ENCODE assay signal across 8 cellular contexts in genomic region chr1:88800382-88801051, GRCh38.
DNase-seq lines count a peak whose midpoint lies in the region; ATAC-seq and TF ChIP-seq lines count a peak whose summit lies in the region.

No MANE protein-coding gene starts in this region.

- DNase-seq in activated CD4-positive, CD25-positive, alpha-beta regulatory T cell treated with anti-CD3 and anti-CD28 coated beads, Interleukin-2, amount 50 U/mL, for 16 hours (ENCODE audit: low read depth, low spot score) = peak; percentile 32
- no peak for DNase-seq in activated CD4-positive, CD25-positive, alpha-beta regulatory T cell treated with anti-CD3 and anti-CD28 coated beads, Interleukin-2, amount 50 U/mL, for 72 hours
- DNase-seq in Panc1 (ENCODE audit: low read depth, low spot score) (peak; percentile 15), medulla oblongata (ENCODE audit: extremely low spot score) (peak; percentile 43), hippocampal formation (lab: John Stamatoyannopoulos, UW) (no peak), NCI-H146 (lab: John Stamatoyannopoulos, UW) (no peak)
- peak; percentile 29 for DNase-seq in central memory CD4-positive, alpha-beta T cell

- in situ Hi-C loops in Panc1 (cut with HindIII; ENCODE audit: low pct_unique_long_range_greater_than_20kb, low sequenced_read_pairs) = no loop called here

- no peak overlapping the region for H3K4me3 ChIP-seq in Panc1 (ENCODE audit: low read depth in 2 of 2, low read length in 2 of 2)

- no TSS peak for BruUV-seq in Panc1 (replicated peaks; lab: Mats Ljungman, UMichigan)

- H3K36me3 ChIP-seq in Panc1 (ENCODE audit: control insufficient read depth, insufficient read depth, low read length) = peaks cover 11% of the 10 kb centered on the region; the same call in 1 of the 2 replicates

- intact Hi-C loops in Panc1 (cut with micrococcal nuclease; ENCODE audit: unreplicated experiment) = loop anchor here (5.0 to 10.0 kb wide), 2 partner anchors 74 to 618 kb away; no protein-coding TSS in a partner anchor

- ATAC-seq in Panc1 (peak; percentile 84), GM18505 (IDR thresholded peaks at IDR 0.05; ENCODE audit: unreplicated experiment) (no peak)

- CTCF ChIA-PET in Panc1 (lab: Charles Lee) = no interaction called here

- H3K4me1 ChIP-seq in Panc1 (ENCODE audit: control insufficient read depth, insufficient read depth, low read length) = no peaks in the 10 kb centered on the region

- H3K9me3 ChIP-seq in Panc1 (ENCODE audit: control insufficient read depth, insufficient read depth, low read depth, low read length) = no peaks in the 10 kb centered on the region

- TF ChIP-seq CTCF in Panc1 (IDR thresholded peaks at IDR 0.05) = peak; percentile 82; the same call in 1 of the 2 replicates

- TF ChIP-seq POLR2A in GM18505 (IDR thresholded peaks at IDR 0.05; ENCODE audit: borderline replicate concordance, extremely low read depth, insufficient read depth, insufficient read length) = no peak

- no peak overlapping the region for H3K27ac ChIP-seq in Panc1 (ENCODE audit: low read length)

- H3K27me3 ChIP-seq in Panc1 (ENCODE audit: control insufficient read depth, insufficient read depth, low read length) = no peaks in the 10 kb centered on the region

- POLR2A ChIA-PET in Panc1 (lab: Charles Lee) = no interaction called here

Comparison
In these comparisons a context has a peak if more than half of its experiments do, and no peak if none do; other contexts are left out.
1. DNase-seq: peak in activated CD4-positive, CD25-positive, alpha-beta regulatory T cell treated with anti-CD3 and anti-CD28 coated beads, Interleukin-2, amount 50 U/mL, for 16 hours (single experiment), Panc1 (single experiment), central memory CD4-positive, alpha-beta T cell (single experiment) and medulla oblongata (single experiment); none in activated CD4-positive, CD25-positive, alpha-beta regulatory T cell treated with anti-CD3 and anti-CD28 coated beads, Interleukin-2, amount 50 U/mL, for 72 hours (single experiment), hippocampal formation (0 of 2) and NCI-H146 (single experiment).